Comparison of ENCODE assay signal across 8 cellular contexts in the genomic region with DNA sequence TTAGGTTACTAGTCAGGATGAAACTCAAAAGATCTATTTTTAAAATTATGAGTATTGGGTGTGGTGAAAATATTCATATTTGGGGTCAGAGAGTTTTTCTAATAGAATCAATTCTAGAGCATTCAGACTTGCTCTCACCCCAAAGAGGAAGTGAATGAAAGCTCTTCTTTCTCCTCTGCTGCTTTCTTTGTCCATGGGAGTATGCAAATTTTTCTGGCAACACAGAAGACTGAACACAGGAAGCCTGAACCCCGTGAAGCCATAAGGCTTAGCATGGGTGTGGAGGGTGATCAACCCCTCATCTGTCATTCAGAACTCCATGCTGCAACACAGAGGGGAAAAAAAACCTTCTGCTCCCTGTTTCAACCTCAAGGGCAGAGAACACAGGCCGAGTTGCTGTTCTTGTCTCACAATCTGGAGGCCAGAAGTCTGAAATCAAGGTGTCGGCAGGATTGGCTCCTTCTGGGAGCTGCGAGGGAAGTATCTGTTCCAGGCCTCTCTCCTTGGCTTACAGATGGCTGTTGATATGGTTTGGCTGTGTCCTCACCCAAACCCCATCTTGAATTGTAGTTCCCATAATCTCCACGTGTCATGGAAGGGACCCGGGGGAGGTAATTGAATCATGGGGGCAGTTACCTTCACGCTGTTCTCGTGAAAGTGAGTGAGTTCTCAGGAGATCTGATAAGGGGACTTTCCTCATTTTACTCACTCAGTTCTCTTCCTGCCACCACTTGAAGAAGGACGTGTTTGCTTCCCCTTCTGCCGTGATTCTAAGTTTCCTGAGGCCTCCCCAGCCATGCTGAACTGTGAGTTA. TPM values are rescaled to one million over a fixed set of nuclear protein-coding genes. Genes with fewer than 3 reads are reported as not detected.
A peak's percentile ranks its signal among the peaks of the same experiment; 100 is the strongest.
DNase-seq lines count a peak whose midpoint lies in the region; ATAC-seq and TF ChIP-seq lines count a peak whose summit lies in the region.

No MANE protein-coding gene starts in this region.

- no peaks in the 10 kb centered on the region for H3K27me3 Mint-ChIP-seq in activated CD4-positive, alpha-beta T cell treated with anti-CD3 and anti-CD28 coated beads, Interleukin-2, amount 10 ng/mL, durations not matched to agents 24 days and 14 days

- peak; percentile 75 for ATAC-seq in GM21576 (IDR thresholded peaks at IDR 0.05; ENCODE audit: unreplicated experiment)

- peaks cover 12% of the 10 kb centered on the region for H3K9me3 Mint-ChIP-seq in activated CD4-positive, alpha-beta T cell treated with anti-CD3 and anti-CD28 coated beads, Interleukin-2, amount 10 ng/mL, durations not matched to agents 24 days and 14 days

- H3K36me3 Mint-ChIP-seq in activated CD4-positive, alpha-beta T cell treated with anti-CD3 and anti-CD28 coated beads, Interleukin-2, amount 10 ng/mL, durations not matched to agents 24 days and 14 days (ENCODE audit: low read depth): peaks cover 37% of the 10 kb centered on the region

- no peaks in the 10 kb centered on the region for H3K9me2 ChIP-seq in Loucy (replicated peaks; ENCODE audit: low read depth, low read length)

- H3K4me1 ChIP-seq in Loucy (ENCODE audit: insufficient read depth, low read length, poor library complexity, severe bottlenecking) (peaks cover 90% of the 10 kb centered on the region), fibroblast of lung (ENCODE audit: control insufficient read depth, extremely low read depth, insufficient read depth, low read length) (no peaks in the 10 kb centered on the region), SJCRH30 (no peaks in the 10 kb centered on the region; the same call in 1 of the 2 replicates)

- H3K27me3 ChIP-seq in Loucy (ENCODE audit: insufficient read depth, low read length, poor library complexity, severe bottlenecking) (no peaks in the 10 kb centered on the region), fibroblast of lung (ENCODE audit: control insufficient read depth, insufficient read depth, low read length) (no peaks in the 10 kb centered on the region), SJCRH30 (no peaks in the 10 kb centered on the region)

- H3K4me2 ChIP-seq in Loucy (ENCODE audit: low read depth, low read length, poor library complexity, severe bottlenecking) (peak overlapping the region; percentile 94), fibroblast of lung (ENCODE audit: extremely low read depth, insufficient read depth, low read length) (no peak overlapping the region)

- H4K20me1 ChIP-seq in Loucy (ENCODE audit: insufficient read depth, low read length, poor library complexity, severe bottlenecking) (no peaks in the 10 kb centered on the region), fibroblast of lung (ENCODE audit: control insufficient read depth, extremely low read depth, insufficient read depth, low read length) (no peaks in the 10 kb centered on the region)

- peak overlapping the region; percentile 96 for H3K4me3 Mint-ChIP-seq in activated CD4-positive, alpha-beta T cell treated with anti-CD3 and anti-CD28 coated beads, Interleukin-2, amount 10 ng/mL, durations not matched to agents 24 days and 14 days

- H3K27ac ChIP-seq in fibroblast of lung (ENCODE audit: insufficient read depth, low read length): no peak overlapping the region
- no peak overlapping the region for H3K27ac ChIP-seq in SJCRH30

- no peaks in the 10 kb centered on the region for H3K36me3 ChIP-seq in Loucy (ENCODE audit: insufficient read depth, low read length)
- no peaks in the 10 kb centered on the region for H3K36me3 ChIP-seq in fibroblast of lung (ENCODE audit: control insufficient read depth, insufficient read depth, low read length)
- H3K36me3 ChIP-seq in SJCRH30: no peaks in the 10 kb centered on the region

- TF ChIP-seq CTCF in GM12864 (IDR thresholded peaks at IDR 0.05; ENCODE audit: low read depth, low read length, missing control alignments) (peak; percentile 22), Loucy (conservative IDR thresholded peaks at IDR 0.05; ENCODE audit: low read length) (no peak), fibroblast of lung (conservative IDR thresholded peaks at IDR 0.05 in 1 of 2, IDR thresholded peaks at IDR 0.05 in 1 of 2; ENCODE audit: low read depth in 1 of 2, low read length in 2 of 2) (no peak)

- H3K9ac ChIP-seq in Loucy (ENCODE audit: low read depth, low read length, poor library complexity, severe bottlenecking): peak overlapping the region; percentile 88
- no peak overlapping the region for H3K9ac ChIP-seq in fibroblast of lung (ENCODE audit: insufficient read depth, low read length)

- peaks cover 53% of the 10 kb centered on the region for H3K4me1 Mint-ChIP-seq in activated CD4-positive, alpha-beta T cell treated with anti-CD3 and anti-CD28 coated beads, Interleukin-2, amount 10 ng/mL, durations not matched to agents 24 days and 14 days

- DNase-seq in GM12864 (ENCODE audit: low read depth): peak; percentile 98
- peak; percentile 91 for DNase-seq in activated CD4-positive, alpha-beta T cell treated with anti-CD3 and anti-CD28 coated beads, Interleukin-2, amount 10 ng/mL, durations not matched to agents 24 days and 14 days
- DNase-seq in fibroblast of lung (ENCODE audit: low read depth in 2 of 2): peak in 1 of 2 donors; percentile 6
- peak; percentile 40 to 66 (median 61) for DNase-seq in stimulated activated CD4-positive, alpha-beta T cell treated with anti-CD3 and anti-CD28 coated beads, TNF-alpha, amount 100 ng/mL, for 24 hours (ENCODE audit: low read depth in 3 of 3)
- DNase-seq in SJCRH30: no peak
- DNase-seq in RKO (ENCODE audit: low spot score): no peak

- H3K27ac Mint-ChIP-seq in activated CD4-positive, alpha-beta T cell treated with anti-CD3 and anti-CD28 coated beads, Interleukin-2, amount 10 ng/mL, durations not matched to agents 24 days and 14 days: peak overlapping the region; percentile 99

- peak overlapping the region; percentile 57 for H3K4me3 ChIP-seq in GM12864 (ENCODE audit: low read depth, low read length)
- H3K4me3 ChIP-seq in Loucy (ENCODE audit: low read length, poor library complexity, severe bottlenecking): peak overlapping the region; percentile 74
- no peak overlapping the region for H3K4me3 ChIP-seq in fibroblast of lung (replicated peaks in 1 of 4; ENCODE audit: control extremely low read depth in 1 of 4, insufficient read depth in 1 of 4, low read depth in 3 of 4, low read length in 4 of 4)
- H3K4me3 ChIP-seq in SJCRH30: no peak overlapping the region

- no peaks in the 10 kb centered on the region for H3K9me3 ChIP-seq in Loucy (ENCODE audit: insufficient read depth, low read depth, low read length)
- H3K9me3 ChIP-seq in fibroblast of lung (ENCODE audit: control insufficient read depth, insufficient read depth, low read depth, low read length): no peaks in the 10 kb centered on the region
- H3K9me3 ChIP-seq in SJCRH30 (replicated peaks): no peaks in the 10 kb centered on the region; the same call in 1 of the 2 replicates

- intact Hi-C loops in activated CD4-positive, alpha-beta T cell treated with anti-CD3 and anti-CD28 coated beads, Interleukin-2, amount 10 ng/mL, durations not matched to agents 24 days and 14 days (cut with micrococcal nuclease): loop anchor here (1.0 to 10.0 kb wide), 8 partner anchors 10 to 600 kb away; a partner anchor contains a TSS

- H3F3A ChIP-seq in Loucy (ENCODE audit: low read depth): peaks cover 19% of the 10 kb centered on the region

- H3K79me2 ChIP-seq in Loucy (ENCODE audit: insufficient read depth, low read length) (peaks cover 38% of the 10 kb centered on the region), fibroblast of lung (ENCODE audit: control insufficient read depth, insufficient read depth, low read length) (no peaks in the 10 kb centered on the region)

- H2AFZ ChIP-seq in Loucy (ENCODE audit: low read length): no peak overlapping the region
- peak overlapping the region; percentile 56 for H2AFZ ChIP-seq in fibroblast of lung (ENCODE audit: low read length)

RNA-seq across cellular contexts. Expression of a gene that starts 33.7 kb away (rescaled TPM):
- total RNA-seq in activated CD4-positive, alpha-beta T cell treated with anti-CD3 and anti-CD28 coated beads, Interleukin-2, amount 10 ng/mL, durations not matched to agents 24 days and 14 days: 104 and 109 TPM in 2 replicates
- total RNA-seq in fibroblast of lung: 54.7 and 72.0 TPM in 2 replicates
- polyA plus RNA-seq in fibroblast of lung: 91.7 and 96.2 TPM in 2 replicates
- 63.4 and 74.1 TPM in 2 replicates for polyA plus RNA-seq in fibroblast of lung (2012)
- 18.0 and 43.0 TPM in 2 replicates for polyA minus RNA-seq in fibroblast of lung (ENCODE audit: low replicate concordance)
- 28.6 and 30.7 TPM in 2 replicates for total RNA-seq in SJCRH30 (2014; rRNA removed; shearing (Covaris generic))

Comparison
In these comparisons a context has a peak if more than half of its experiments do, and no peak if none do; other contexts are left out.
1. DNase-seq: peak in GM12864 (single experiment), activated CD4-positive, alpha-beta T cell treated with anti-CD3 and anti-CD28 coated beads, Interleukin-2, amount 10 ng/mL, durations not matched to agents 24 days and 14 days (single experiment) and stimulated activated CD4-positive, alpha-beta T cell treated with anti-CD3 and anti-CD28 coated beads, TNF-alpha, amount 100 ng/mL, for 24 hours (3 of 3); none in SJCRH30 (0 of 2) and RKO (single experiment).
2. H3K4me3 ChIP-seq: peak in GM12864 (single experiment) and Loucy (single experiment); none in fibroblast of lung (0 of 4) and SJCRH30 (single experiment).